Comparison of ENCODE assay signal across 1 cellular context in the genomic region with DNA sequence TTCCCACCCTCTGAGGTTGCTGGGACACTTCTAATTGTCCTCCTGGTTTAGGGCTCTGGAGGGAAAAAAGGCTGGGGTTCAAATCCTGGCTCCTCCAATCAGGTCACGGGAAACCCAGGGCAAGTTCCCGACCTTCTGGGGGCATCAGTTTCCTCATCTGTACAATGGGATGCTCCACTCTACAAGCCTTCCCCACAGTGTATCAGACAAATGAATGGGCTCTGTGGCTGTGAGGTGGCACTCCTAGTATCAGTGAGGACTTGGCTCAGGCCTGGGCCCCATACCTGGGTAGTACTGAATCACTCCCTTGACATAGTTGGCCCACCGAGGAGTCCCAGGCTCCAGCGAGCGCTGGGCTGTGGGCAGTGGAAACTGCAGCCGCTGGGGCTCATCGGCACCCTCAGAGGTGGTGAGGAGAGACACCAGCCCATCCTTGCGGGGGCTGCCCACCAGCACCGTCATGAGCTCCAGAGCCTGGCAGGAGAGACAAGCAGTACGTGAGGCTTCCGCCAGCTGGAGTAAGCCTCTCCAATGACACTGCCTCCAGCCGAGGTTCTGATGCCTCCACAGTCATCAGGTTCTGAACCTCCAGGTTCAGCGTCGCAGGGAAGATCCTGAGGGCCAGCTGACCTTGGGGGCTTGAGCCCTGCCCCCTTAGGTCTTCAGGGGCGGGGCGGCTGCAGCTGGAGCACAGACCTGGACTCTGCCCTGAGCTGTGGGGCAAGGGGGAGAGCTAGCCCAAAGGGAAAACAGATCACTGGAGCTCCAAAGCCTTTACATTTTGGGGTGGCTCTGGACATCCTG.
TF ChIP-seq lines count a peak whose summit lies in the region.

No MANE protein-coding gene starts in this region.

TF ChIP-seq in HepG2, 621 proteins besides CTCF, POLR2A, EP300 and RAD21 (continued from another document and continues in another):
- TF ChIP-seq PAXIP1 (CRISPR knock-in tag; conservative IDR thresholded peaks at IDR 0.05) = peak; percentile 93
- TF ChIP-seq ZNF296 (CRISPR knock-in tag; conservative IDR thresholded peaks at IDR 0.05) = 0 out of 2 replicates have a peak, but pooled peaks have one; percentile 51
- TF ChIP-seq ZFAT (CRISPR knock-in tag; conservative IDR thresholded peaks at IDR 0.05) = 0 out of 2 replicates have a peak, but pooled peaks have one; percentile 16
- TF ChIP-seq HOXA5 (CRISPR knock-in tag; IDR thresholded peaks at IDR 0.05) = peak; percentile 19; the same call in 1 of the 2 replicates
- peak; percentile 69; the same call in 1 of the 2 replicates for TF ChIP-seq ZNF331 (CRISPR knock-in tag; IDR thresholded peaks at IDR 0.05)
- TF ChIP-seq ZNF710 (CRISPR knock-in tag; IDR thresholded peaks at IDR 0.05; ENCODE audit: borderline replicate concordance) = no peak
- 0 out of 2 replicates have a peak, but pooled peaks have one; percentile 42 for TF ChIP-seq NCOR1 (IDR thresholded peaks at IDR 0.05; ENCODE audit: borderline replicate concordance, low read length)
- TF ChIP-seq ZNF883 (CRISPR knock-in tag; IDR thresholded peaks at IDR 0.05; ENCODE audit: not compliant biosample characterization) = peak; percentile 21
- TF ChIP-seq KDM6A (CRISPR knock-in tag; IDR thresholded peaks at IDR 0.05; ENCODE audit: low read depth) = peak; percentile 88; the same call in 1 of the 2 replicates
- TF ChIP-seq ZNF20 (CRISPR knock-in tag; IDR thresholded peaks at IDR 0.05) = no peak
- TF ChIP-seq BRD4 (CRISPR knock-in tag; IDR thresholded peaks at IDR 0.05) = peak; percentile 40
- TF ChIP-seq DRAP1 (CRISPR knock-in tag; IDR thresholded peaks at IDR 0.05) = peak; percentile 83
- TF ChIP-seq ZFP36 (IDR thresholded peaks at IDR 0.05; ENCODE audit: borderline replicate concordance, low read depth, low read length, partially characterized antibody) = no peak
- TF ChIP-seq SP5 (CRISPR knock-in tag; IDR thresholded peaks at IDR 0.05; ENCODE audit: borderline replicate concordance, low read depth) = peak; percentile 98
- TF ChIP-seq FOXO1 (CRISPR knock-in tag; IDR thresholded peaks at IDR 0.05) = peak; percentile 79; the same call in 1 of the 2 replicates
- TF ChIP-seq RXRB (CRISPR knock-in tag; IDR thresholded peaks at IDR 0.05; ENCODE audit: borderline replicate concordance) = peak; percentile 76
- TF ChIP-seq, protein P1, sequence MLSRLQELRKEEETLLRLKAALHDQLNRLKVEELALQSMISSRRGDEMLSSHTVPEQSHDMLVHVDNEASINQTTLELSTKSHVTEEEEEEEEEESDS (CRISPR knock-in tag; IDR thresholded peaks at IDR 0.05; ENCODE audit: borderline replicate concordance) = no peak
- TF ChIP-seq, protein P2, sequence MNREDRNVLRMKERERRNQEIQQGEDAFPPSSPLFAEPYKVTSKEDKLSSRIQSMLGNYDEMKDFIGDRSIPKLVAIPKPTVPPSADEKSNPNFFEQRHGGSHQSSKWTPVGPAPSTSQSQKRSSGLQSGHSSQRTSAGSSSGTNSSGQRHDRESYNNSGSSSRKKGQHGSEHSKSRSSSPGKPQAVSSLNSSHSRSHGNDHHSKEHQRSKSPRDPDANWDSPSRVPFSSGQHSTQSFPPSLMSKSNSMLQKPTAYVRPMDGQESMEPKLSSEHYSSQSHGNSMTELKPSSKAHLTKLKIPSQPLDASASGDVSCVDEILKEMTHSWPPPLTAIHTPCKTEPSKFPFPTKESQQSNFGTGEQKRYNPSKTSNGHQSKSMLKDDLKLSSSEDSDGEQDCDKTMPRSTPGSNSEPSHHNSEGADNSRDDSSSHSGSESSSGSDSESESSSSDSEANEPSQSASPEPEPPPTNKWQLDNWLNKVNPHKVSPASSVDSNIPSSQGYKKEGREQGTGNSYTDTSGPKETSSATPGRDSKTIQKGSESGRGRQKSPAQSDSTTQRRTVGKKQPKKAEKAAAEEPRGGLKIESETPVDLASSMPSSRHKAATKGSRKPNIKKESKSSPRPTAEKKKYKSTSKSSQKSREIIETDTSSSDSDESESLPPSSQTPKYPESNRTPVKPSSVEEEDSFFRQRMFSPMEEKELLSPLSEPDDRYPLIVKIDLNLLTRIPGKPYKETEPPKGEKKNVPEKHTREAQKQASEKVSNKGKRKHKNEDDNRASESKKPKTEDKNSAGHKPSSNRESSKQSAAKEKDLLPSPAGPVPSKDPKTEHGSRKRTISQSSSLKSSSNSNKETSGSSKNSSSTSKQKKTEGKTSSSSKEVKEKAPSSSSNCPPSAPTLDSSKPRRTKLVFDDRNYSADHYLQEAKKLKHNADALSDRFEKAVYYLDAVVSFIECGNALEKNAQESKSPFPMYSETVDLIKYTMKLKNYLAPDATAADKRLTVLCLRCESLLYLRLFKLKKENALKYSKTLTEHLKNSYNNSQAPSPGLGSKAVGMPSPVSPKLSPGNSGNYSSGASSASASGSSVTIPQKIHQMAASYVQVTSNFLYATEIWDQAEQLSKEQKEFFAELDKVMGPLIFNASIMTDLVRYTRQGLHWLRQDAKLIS (CRISPR knock-in tag; IDR thresholded peaks at IDR 0.05) = peak; percentile 25; the same call in 1 of the 2 replicates
- TF ChIP-seq ATF6 (CRISPR knock-in tag; conservative IDR thresholded peaks at IDR 0.05) = peak; percentile 85; the same call in 1 of the 2 replicates
- TF ChIP-seq ZNF691 (CRISPR knock-in tag; IDR thresholded peaks at IDR 0.05; ENCODE audit: borderline replicate concordance, low read depth) = peak; percentile 19; the same call in 1 of the 2 replicates
- peak; percentile 60; the same call in 1 of the 2 replicates for TF ChIP-seq TGIF2 (CRISPR knock-in tag; IDR thresholded peaks at IDR 0.05)
- TF ChIP-seq ZIK1 (CRISPR knock-in tag; IDR thresholded peaks at IDR 0.05; ENCODE audit: borderline replicate concordance, low read depth) = no peak
- TF ChIP-seq ZKSCAN8 (CRISPR knock-in tag; IDR thresholded peaks at IDR 0.05; ENCODE audit: borderline replicate concordance) = 0 out of 2 replicates have a peak, but pooled peaks have one; percentile 75
- peak; percentile 43; the same call in 1 of the 2 replicates for TF ChIP-seq TFE3 (CRISPR knock-in tag; IDR thresholded peaks at IDR 0.05)
- TF ChIP-seq ZFP37 (CRISPR knock-in tag; IDR thresholded peaks at IDR 0.05; ENCODE audit: borderline replicate concordance) = peak; percentile 19; the same call in 1 of the 2 replicates
- TF ChIP-seq ZNF792 (CRISPR knock-in tag; IDR thresholded peaks at IDR 0.05) = peak; percentile 75
- 0 out of 2 replicates have a peak, but pooled peaks have one; percentile 20 for TF ChIP-seq ZNF235 (CRISPR knock-in tag; IDR thresholded peaks at IDR 0.05; ENCODE audit: borderline replicate concordance)
- TF ChIP-seq ZNF230 (CRISPR knock-in tag; IDR thresholded peaks at IDR 0.05) = peak; percentile 64; the same call in 1 of the 2 replicates
- no peak for TF ChIP-seq ZNF512B (CRISPR knock-in tag; IDR thresholded peaks at IDR 0.05; ENCODE audit: borderline replicate concordance)
- 0 out of 2 replicates have a peak, but pooled peaks have one; percentile 3 for TF ChIP-seq GATA4 (IDR thresholded peaks at IDR 0.05; ENCODE audit: borderline replicate concordance, low read depth)
- peak; percentile 77; the same call in 1 of the 2 replicates for TF ChIP-seq KAT7 (CRISPR knock-in tag; IDR thresholded peaks at IDR 0.05; ENCODE audit: borderline replicate concordance)
- TF ChIP-seq ARHGAP35 (CRISPR knock-in tag; IDR thresholded peaks at IDR 0.05; ENCODE audit: borderline replicate concordance) = peak; percentile 45; the same call in 1 of the 2 replicates
- peak; percentile 98 for TF ChIP-seq ZBTB7B (CRISPR knock-in tag; IDR thresholded peaks at IDR 0.05)
